17 cellular contexts compared by ENCODE assay signal in genomic region chr7:34392972-34393371, GRCh38.
DNase-seq lines count a peak whose midpoint lies in the region; ATAC-seq and TF ChIP-seq lines count a peak whose summit lies in the region.
"Had no signal": no experiment of that assay in that cellular context is flagged by ENCODE, and none has a peak within 500 bp of the region (broad histone marks: within the 10 kb centered on the region; RNA-seq: fewer than 3 reads in every experiment).

No MANE protein-coding gene starts in this region.

- ATAC-seq in GM23338 = peak; percentile 79
- peak; percentile 69 for ATAC-seq in WTC11
- no peak for ATAC-seq in lower lobe of right lung
- ATAC-seq: CD8-positive, alpha-beta T cell; HCT116 had no signal

- no peak overlapping the region for H2BK5ac ChIP-seq in H9 (ENCODE audit: insufficient read length, low read length)

- H2AK5ac ChIP-seq in H9 (ENCODE audit: insufficient read length, low read length) = no peak overlapping the region

- H2BK12ac ChIP-seq in H9 (ENCODE audit: insufficient read length, low read depth, low read length) = no peak overlapping the region

- H3K14ac ChIP-seq in H9 (ENCODE audit: insufficient read depth, low read length) = no peak overlapping the region

- no peaks in the 10 kb centered on the region; the same call in 1 of the 2 replicates for H3K9me2 ChIP-seq in GM23338 (ENCODE audit: insufficient read depth)

- H3K79me1 ChIP-seq in H9 (ENCODE audit: insufficient read depth, low read depth, low read length, poor library complexity, severe bottlenecking) = no peaks in the 10 kb centered on the region

- H3K27ac ChIP-seq in GM23338 (ENCODE audit: low read depth) = no peak overlapping the region
- H3K27ac ChIP-seq in H9 (ENCODE audit: insufficient read length, low read depth, low read length) = no peak overlapping the region
- no peak overlapping the region for H3K27ac ChIP-seq in lower lobe of right lung
- H3K27ac ChIP-seq: 22Rv1, BLaER1, C4-2B had no signal

- H4K91ac ChIP-seq in H9 (ENCODE audit: insufficient read length, low read depth, low read length) = no peak overlapping the region

- H4K8ac ChIP-seq in H9 (replicated peaks; ENCODE audit: insufficient read length, low read depth, low read length) = no peak overlapping the region

- TF ChIP-seq CTCF in GM23338 (conservative IDR thresholded peaks at IDR 0.05; ENCODE audit: low read depth in 2 of 2) (no peak), WTC11 (IDR thresholded peaks at IDR 0.05) (no peak), H9 (conservative IDR thresholded peaks at IDR 0.05) (no peak), lower lobe of right lung (IDR thresholded peaks at IDR 0.05) (no peak)

- H3K4me1 Mint-ChIP-seq in GM23338 = peaks cover 31% of the 10 kb centered on the region
- H3K4me1 Mint-ChIP-seq in WTC11 = peaks cover 45% of the 10 kb centered on the region
- peaks cover 38 to 42% of the 10 kb centered on the region in 2 experiments for H3K4me1 Mint-ChIP-seq in H9
- H3K4me1 Mint-ChIP-seq: B cell; CD4-positive, CD25-positive, alpha-beta regulatory T cell had no signal

- no peak overlapping the region for H3K4me3 Mint-ChIP-seq in GM23338
- no peak overlapping the region for H3K4me3 Mint-ChIP-seq in WTC11
- H3K4me3 Mint-ChIP-seq in H9 = no peak overlapping the region
- H3K4me3 Mint-ChIP-seq: B cell; CD4-positive, CD25-positive, alpha-beta regulatory T cell; CD8-positive, alpha-beta T cell had no signal

- H2BK15ac ChIP-seq in H9 (ENCODE audit: low read depth, low read length) = no peak overlapping the region

- no peak overlapping the region for H3K9ac ChIP-seq in H9 (ENCODE audit: extremely low read depth, insufficient read length, low read length)
- H3K9ac ChIP-seq: BLaER1 had no signal

- H3K36me3 ChIP-seq in GM23338 (ENCODE audit: insufficient read depth) (no peaks in the 10 kb centered on the region), lower lobe of right lung (no peaks in the 10 kb centered on the region)
- H3K36me3 ChIP-seq: BLaER1 had no signal

- no peaks in the 10 kb centered on the region for H3K9me3 ChIP-seq in H9 (ENCODE audit: control insufficient read depth, low read depth, low read length)
- no peaks in the 10 kb centered on the region for H3K9me3 ChIP-seq in lower lobe of right lung
- H3K9me3 ChIP-seq: BLaER1, Caco-2 had no signal

- no peaks in the 10 kb centered on the region for H3F3A ChIP-seq in GM23338 (replicated peaks; ENCODE audit: low read depth)

- H3K27me3 Mint-ChIP-seq in GM23338 (ENCODE audit: insufficient read depth, low read depth, poor library complexity) (no peaks in the 10 kb centered on the region), WTC11 (ENCODE audit: low read depth) (no peaks in the 10 kb centered on the region), H9 (ENCODE audit: low read depth) (no peaks in the 10 kb centered on the region)
- H3K27me3 Mint-ChIP-seq: B cell; CD4-positive, CD25-positive, alpha-beta regulatory T cell had no signal

- no peak overlapping the region for H4K5ac ChIP-seq in H9 (ENCODE audit: insufficient read length, low read depth, low read length)

- no peak overlapping the region for H3K56ac ChIP-seq in H9 (ENCODE audit: insufficient read length, low read depth, low read length)

- H2BK120ac ChIP-seq in H9 (ENCODE audit: low read depth, low read length, poor library complexity, severe bottlenecking) = no peak overlapping the region

- H3K27me3 ChIP-seq in GM23338 (ENCODE audit: insufficient read depth) (no peaks in the 10 kb centered on the region), H9 (ENCODE audit: insufficient read depth, low read length) (no peaks in the 10 kb centered on the region), lower lobe of right lung (ENCODE audit: low read depth) (no peaks in the 10 kb centered on the region)
- H3K27me3 ChIP-seq: BLaER1 had no signal

- no peak overlapping the region for H3K18ac ChIP-seq in H9 (ENCODE audit: insufficient read length, low read depth, low read length)

- H4K20me1 ChIP-seq in GM23338 (replicated peaks; ENCODE audit: insufficient read depth) = no peaks in the 10 kb centered on the region
- no peaks in the 10 kb centered on the region for H4K20me1 ChIP-seq in H9 (ENCODE audit: control insufficient read depth, insufficient read depth, insufficient read length)
- H4K20me1 ChIP-seq: BLaER1 had no signal

- H3K4ac ChIP-seq in H9 (ENCODE audit: low read depth, low read length) = no peak overlapping the region

- H3K9me3 Mint-ChIP-seq in GM23338 (no peaks in the 10 kb centered on the region), WTC11 (0 out of 2 replicates have a peak, but pooled peaks cover 6% of the 10 kb centered on the region), H9 (peaks cover 0 to 2% of the 10 kb centered on the region in 2 experiments; a peak in 1 of 5 replicates)
- H3K9me3 Mint-ChIP-seq: CD8-positive, alpha-beta T cell had no signal

- no peak overlapping the region for H2BK20ac ChIP-seq in H9 (ENCODE audit: low read depth, low read length, poor library complexity, severe bottlenecking)

- H3T11ph ChIP-seq in H9 (ENCODE audit: low read length) = no peak overlapping the region

- no peak overlapping the region for H3K4me3 ChIP-seq in GM23338
- H3K4me3 ChIP-seq in lower lobe of right lung = no peak overlapping the region
- H3K4me3 ChIP-seq: BLaER1 had no signal

- CTCF ChIA-PET in WTC11 (lab: Charles Lee) = interaction anchor here (0.8 to 1.3 kb wide), 2 partner anchors 37 to 72 kb away, joined by 3 read pairs; no protein-coding TSS in a partner anchor

- intact Hi-C loops in lower lobe of right lung (cut with DNase I) = no loop called here

- H3K23me2 ChIP-seq in H9 (ENCODE audit: insufficient read length, low read depth, low read length, poor library complexity, severe bottlenecking) = no peaks in the 10 kb centered on the region

- H3K79me2 ChIP-seq in GM23338 (replicated peaks; ENCODE audit: insufficient read depth) = no peaks in the 10 kb centered on the region
- no peaks in the 10 kb centered on the region for H3K79me2 ChIP-seq in H9 (ENCODE audit: insufficient read depth, low read length)

- H3K27ac Mint-ChIP-seq in GM23338 (no peak overlapping the region), WTC11 (peak overlapping the region; percentile 25; the same call in 1 of the 2 replicates), H9 (peak overlapping the region in 1 of 3 experiments; percentile 72; a peak in 1 of 7 replicates)
- H3K27ac Mint-ChIP-seq: B cell; CD4-positive, CD25-positive, alpha-beta regulatory T cell; CD8-positive, alpha-beta T cell had no signal

- H3K36me3 Mint-ChIP-seq in GM23338 (ENCODE audit: low read depth) = no peaks in the 10 kb centered on the region
- H3K36me3 Mint-ChIP-seq in WTC11 = no peaks in the 10 kb centered on the region; the same call in 1 of the 2 replicates
- no peaks in the 10 kb centered on the region; a peak in 1 of 7 replicates for H3K36me3 Mint-ChIP-seq in H9 (ENCODE audit: insufficient read depth in 1 of 3, low read depth in 3 of 3)
- H3K36me3 Mint-ChIP-seq: CD4-positive, CD25-positive, alpha-beta regulatory T cell; CD8-positive, alpha-beta T cell had no signal

- no peak overlapping the region for H3K23ac ChIP-seq in H9 (ENCODE audit: insufficient read length, low read depth, low read length)

- DNase-seq in GM23338 (ENCODE audit: low spot score) (no peak), WTC11 (ENCODE audit: low spot score) (no peak), iPS-NIHi11 (ENCODE audit: low spot score) (peak; percentile 23), H9 (no peak), lower lobe of right lung (no peak)
- no peak for DNase-seq in stimulated activated CD4-positive, alpha-beta T cell treated with anti-CD3 and anti-CD28 coated beads, Interleukin-4, amount 100 ng/mL, for 1 hour
- DNase-seq: Caco-2; CD4-positive, CD25-positive, alpha-beta regulatory T cell; CD8-positive, alpha-beta T cell; DMS153; DND-41; GOT3 had no signal

- POLR2A ChIA-PET in WTC11 (lab: Charles Lee) = interaction anchor here (0.6 kb wide), 1 partner anchor 17 kb away, joined by 6 read pairs; no protein-coding TSS in a partner anchor

- H2AFZ ChIP-seq in GM23338 (no peak overlapping the region), H9 (ENCODE audit: low read length) (no peak overlapping the region)

- H3K4me1 ChIP-seq in GM23338 (ENCODE audit: insufficient read depth) (peaks cover 32% of the 10 kb centered on the region), H9 (ENCODE audit: insufficient read depth, low read length) (peaks cover 4% of the 10 kb centered on the region; the same call in 1 of the 2 replicates), lower lobe of right lung (no peaks in the 10 kb centered on the region)
- H3K4me1 ChIP-seq: BLaER1, Caco-2 had no signal

- H3K4me2 ChIP-seq in GM23338 (no peak overlapping the region), H9 (ENCODE audit: insufficient read depth, insufficient read length, low read length) (no peak overlapping the region)
- H3K4me2 ChIP-seq: BLaER1 had no signal

TF ChIP-seq in GM23338, 12 proteins besides CTCF, POLR2A, EP300 and RAD21 (continues in another document):
- TF ChIP-seq EZH2 (IDR thresholded peaks at IDR 0.05; ENCODE audit: low read depth, unreplicated experiment) (no peak), STAT1 (IDR thresholded peaks at IDR 0.05; ENCODE audit: unreplicated experiment) (no peak)

TF ChIP-seq in WTC11, 78 proteins besides CTCF, POLR2A, EP300 and RAD21:
- no peak for TF ChIP-seq RELA (CRISPR knock-in tag; IDR thresholded peaks at IDR 0.05; ENCODE audit: borderline replicate concordance)

Comparison
In these comparisons a context has a peak if more than half of its experiments do, and no peak if none do; other contexts are left out.
1. ATAC-seq: peak in GM23338 (single experiment) and WTC11 (single experiment); none in lower lobe of right lung (0 of 2).